Comparison of ENCODE assay signal across 12 cellular contexts in genomic region chr11:128598755-128599154, GRCh38.
"Had no signal": no experiment of that assay in that cellular context is flagged by ENCODE, and none has a peak within 500 bp of the region (broad histone marks: within the 10 kb centered on the region; RNA-seq: fewer than 3 reads in every experiment).

No MANE protein-coding gene starts in this region.

- H3K36me3 ChIP-seq: adrenal gland, colonic mucosa, gastrocnemius medialis, heart right ventricle, left ventricle myocardium inferior had no signal

- H3K9me3 Mint-ChIP-seq: activated CD4-positive, alpha-beta memory T cell treated with anti-CD3 and anti-CD28 coated beads, Interleukin-2, amount 10 ng/mL, durations not matched to agents 7 days and 5 days; activated naive CD4-positive, alpha-beta T cell treated with anti-CD3 and anti-CD28 coated beads for 36 hours had no signal

- ATAC-seq: activated CD4-positive, alpha-beta T cell treated with anti-CD3 and anti-CD28 coated beads for 36 hours; gastrocnemius medialis; heart right ventricle had no signal

- H3K4me1 ChIP-seq: adrenal gland, colonic mucosa, gastrocnemius medialis, parathyroid adenoma had no signal

- H3K4me3 Mint-ChIP-seq: activated CD4-positive, alpha-beta memory T cell treated with anti-CD3 and anti-CD28 coated beads, Interleukin-2, amount 10 ng/mL, durations not matched to agents 7 days and 5 days; activated CD4-positive, alpha-beta T cell treated with anti-CD3 and anti-CD28 coated beads for 36 hours; activated naive CD4-positive, alpha-beta T cell treated with anti-CD3 and anti-CD28 coated beads for 36 hours had no signal

- H3K27ac ChIP-seq: adrenal gland, colonic mucosa, gastrocnemius medialis, heart right ventricle, left ventricle myocardium inferior, parathyroid adenoma had no signal

- H3K4me3 ChIP-seq: adrenal gland, colonic mucosa, gastrocnemius medialis, heart right ventricle, left ventricle myocardium inferior had no signal

- DNase-seq: activated CD4-positive, alpha-beta memory T cell treated with anti-CD3 and anti-CD28 coated beads, Interleukin-2, amount 10 ng/mL, durations not matched to agents 7 days and 5 days; activated CD4-positive, alpha-beta T cell treated with anti-CD3 and anti-CD28 coated beads for 36 hours; activated CD8-positive, alpha-beta memory T cell treated with anti-CD3 and anti-CD28 coated beads, Interleukin-2, amount 50 U/mL, for 48 hours; activated naive CD4-positive, alpha-beta T cell treated with anti-CD3 and anti-CD28 coated beads for 36 hours; adrenal gland; colonic mucosa; effector CD4-positive, alpha-beta T cell; gastrocnemius medialis; heart right ventricle; left ventricle myocardium inferior; stimulated activated CD4-positive, alpha-beta T cell treated with anti-CD3 and anti-CD28 coated beads, Interleukin-4, amount 100 ng/mL, for 24 hours had no signal

- H3K27ac Mint-ChIP-seq: activated CD4-positive, alpha-beta memory T cell treated with anti-CD3 and anti-CD28 coated beads, Interleukin-2, amount 10 ng/mL, durations not matched to agents 7 days and 5 days; activated naive CD4-positive, alpha-beta T cell treated with anti-CD3 and anti-CD28 coated beads for 36 hours had no signal

- H3K27me3 ChIP-seq: adrenal gland, colonic mucosa, gastrocnemius medialis, heart right ventricle had no signal

- H3K9me3 ChIP-seq: colonic mucosa, gastrocnemius medialis, heart right ventricle, left ventricle myocardium inferior had no signal
